ENCODE assay signal across 1 cellular context in the genomic region with DNA sequence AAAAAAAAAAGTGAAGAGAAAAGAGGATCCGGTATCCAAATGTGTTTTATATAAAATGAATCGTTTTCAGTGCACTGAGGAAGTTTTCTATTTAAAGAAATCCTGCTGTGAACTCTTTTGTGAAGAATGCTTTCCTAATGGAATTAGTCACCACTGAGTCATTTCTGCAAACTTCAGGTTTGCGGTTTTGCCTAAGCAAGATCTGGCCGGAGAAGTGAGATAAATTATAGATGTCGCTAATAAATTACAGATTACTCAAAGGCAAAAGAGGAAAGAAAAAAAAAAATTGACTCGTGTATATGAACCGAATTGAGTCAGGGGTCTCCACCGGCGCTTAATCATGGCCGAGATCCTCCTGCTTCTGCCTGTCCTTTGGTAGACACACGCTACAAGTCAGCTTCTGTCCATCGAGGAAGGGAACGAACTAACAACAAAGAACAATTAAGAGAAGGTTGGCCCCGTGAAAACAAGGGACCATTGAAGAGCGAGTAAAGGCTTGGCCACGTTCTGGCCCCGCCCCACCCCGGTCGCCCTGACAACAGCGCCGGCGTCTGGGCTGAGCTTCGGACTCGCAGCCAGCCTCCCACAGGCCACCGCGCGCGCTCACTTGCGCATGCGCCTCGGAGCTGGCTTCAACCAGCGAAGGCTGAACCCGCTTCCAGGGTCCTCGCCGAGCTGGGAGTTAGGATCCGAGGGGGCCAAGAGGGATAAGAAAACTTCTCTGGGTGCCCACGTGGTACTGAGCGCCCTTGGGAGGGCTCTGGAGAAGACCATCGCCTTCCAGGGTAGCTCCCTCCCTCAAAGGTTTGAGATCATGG.
TF ChIP-seq lines count a peak whose summit lies in the region.

No MANE protein-coding gene starts in this region.

TF ChIP-seq in K562, 482 proteins besides CTCF, POLR2A, EP300 and RAD21 (continued from another document and continues in another):
- TF ChIP-seq, protein P1, sequence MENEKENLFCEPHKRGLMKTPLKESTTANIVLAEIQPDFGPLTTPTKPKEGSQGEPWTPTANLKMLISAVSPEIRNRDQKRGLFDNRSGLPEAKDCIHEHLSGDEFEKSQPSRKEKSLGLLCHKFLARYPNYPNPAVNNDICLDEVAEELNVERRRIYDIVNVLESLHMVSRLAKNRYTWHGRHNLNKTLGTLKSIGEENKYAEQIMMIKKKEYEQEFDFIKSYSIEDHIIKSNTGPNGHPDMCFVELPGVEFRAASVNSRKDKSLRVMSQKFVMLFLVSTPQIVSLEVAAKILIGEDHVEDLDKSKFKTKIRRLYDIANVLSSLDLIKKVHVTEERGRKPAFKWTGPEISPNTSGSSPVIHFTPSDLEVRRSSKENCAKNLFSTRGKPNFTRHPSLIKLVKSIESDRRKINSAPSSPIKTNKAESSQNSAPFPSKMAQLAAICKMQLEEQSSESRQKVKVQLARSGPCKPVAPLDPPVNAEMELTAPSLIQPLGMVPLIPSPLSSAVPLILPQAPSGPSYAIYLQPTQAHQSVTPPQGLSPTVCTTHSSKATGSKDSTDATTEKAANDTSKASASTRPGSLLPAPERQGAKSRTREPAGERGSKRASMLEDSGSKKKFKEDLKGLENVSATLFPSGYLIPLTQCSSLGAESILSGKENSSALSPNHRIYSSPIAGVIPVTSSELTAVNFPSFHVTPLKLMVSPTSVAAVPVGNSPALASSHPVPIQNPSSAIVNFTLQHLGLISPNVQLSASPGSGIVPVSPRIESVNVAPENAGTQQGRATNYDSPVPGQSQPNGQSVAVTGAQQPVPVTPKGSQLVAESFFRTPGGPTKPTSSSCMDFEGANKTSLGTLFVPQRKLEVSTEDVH (IDR thresholded peaks at IDR 0.05; ENCODE audit: low read depth, partially characterized antibody), result no peak
- TF ChIP-seq ZBTB1 (CRISPR knock-in tag; IDR thresholded peaks at IDR 0.05; ENCODE audit: borderline replicate concordance, low read depth) (no peak), CCAR2 (IDR thresholded peaks at IDR 0.05; ENCODE audit: low read depth, low read length) (no peak), EZH2 (IDR thresholded peaks at IDR 0.05; ENCODE audit: borderline replicate concordance, low read depth, low read length) (no peak), TEAD2 (tag; IDR thresholded peaks at IDR 0.05) (no peak), DPF2 (IDR thresholded peaks at IDR 0.05) (peak; percentile 95), SRSF3 (IDR thresholded peaks at IDR 0.05; ENCODE audit: insufficient read depth, low read length) (no peak), MTF1 (CRISPR knock-in tag; IDR thresholded peaks at IDR 0.05; ENCODE audit: borderline replicate concordance) (no peak), SMAD1 (IDR thresholded peaks at IDR 0.05; ENCODE audit: low read depth, low read length, partially characterized antibody) (no peak), ZNF224 (CRISPR knock-in tag; IDR thresholded peaks at IDR 0.05) (no peak), NRF1 (conservative IDR thresholded peaks at IDR 0.05 in 1 of 2, IDR thresholded peaks at IDR 0.05 in 1 of 2) (peak; percentile 98 to 99), PHTF2 (CRISPR knock-in tag; IDR thresholded peaks at IDR 0.05) (no peak), KLF13 (tag; IDR thresholded peaks at IDR 0.05; ENCODE audit: borderline replicate concordance, low read depth) (no peak), FOXA3 (CRISPR knock-in tag; conservative IDR thresholded peaks at IDR 0.05 in 1 of 2, IDR thresholded peaks at IDR 0.05 in 1 of 2) (no peak), SMAD2 (IDR thresholded peaks at IDR 0.05; ENCODE audit: low read depth, low read length) (no peak), PPARD (CRISPR knock-in tag; IDR thresholded peaks at IDR 0.05) (no peak), EP400 (IDR thresholded peaks at IDR 0.05) (no peak), RFX1 (IDR thresholded peaks at IDR 0.05) (peak; percentile 98), NELFE (IDR thresholded peaks at IDR 0.05; ENCODE audit: insufficient read depth, insufficient read length) (no peak), EHMT2 (IDR thresholded peaks at IDR 0.05) (no peak), ETV5 (CRISPR knock-in tag; IDR thresholded peaks at IDR 0.05; ENCODE audit: low read depth) (no peak), RUNX1 (IDR thresholded peaks at IDR 0.05; ENCODE audit: low read depth) (no peak), RCOR1 (IDR thresholded peaks at IDR 0.05; ENCODE audit: borderline replicate concordance in 1 of 2, low read depth in 2 of 2, low read length in 2 of 2) (0 out of 4 replicates have a peak, but pooled peaks of 1 of the 2 experiments have one; percentile 9), PURB (CRISPR knock-in tag; IDR thresholded peaks at IDR 0.05; ENCODE audit: low read depth) (no peak), SOX6 (IDR thresholded peaks at IDR 0.05) (peak; percentile 93), TEAD1 (CRISPR knock-in tag; IDR thresholded peaks at IDR 0.05) (peak; percentile 38 to 42; a peak in 1 of 4 replicates), ZNF583 (CRISPR knock-in tag; IDR thresholded peaks at IDR 0.05) (no peak), ZNF780A (CRISPR knock-in tag; IDR thresholded peaks at IDR 0.05) (no peak), FUS (optimal IDR thresholded peaks at IDR 0.05; ENCODE audit: low read depth, low read length) (no peak), ZNF445 (CRISPR knock-in tag; IDR thresholded peaks at IDR 0.05; ENCODE audit: low read depth) (no peak), ZNF586 (CRISPR knock-in tag; conservative IDR thresholded peaks at IDR 0.05) (no peak)
- TF ChIP-seq, protein P2, sequence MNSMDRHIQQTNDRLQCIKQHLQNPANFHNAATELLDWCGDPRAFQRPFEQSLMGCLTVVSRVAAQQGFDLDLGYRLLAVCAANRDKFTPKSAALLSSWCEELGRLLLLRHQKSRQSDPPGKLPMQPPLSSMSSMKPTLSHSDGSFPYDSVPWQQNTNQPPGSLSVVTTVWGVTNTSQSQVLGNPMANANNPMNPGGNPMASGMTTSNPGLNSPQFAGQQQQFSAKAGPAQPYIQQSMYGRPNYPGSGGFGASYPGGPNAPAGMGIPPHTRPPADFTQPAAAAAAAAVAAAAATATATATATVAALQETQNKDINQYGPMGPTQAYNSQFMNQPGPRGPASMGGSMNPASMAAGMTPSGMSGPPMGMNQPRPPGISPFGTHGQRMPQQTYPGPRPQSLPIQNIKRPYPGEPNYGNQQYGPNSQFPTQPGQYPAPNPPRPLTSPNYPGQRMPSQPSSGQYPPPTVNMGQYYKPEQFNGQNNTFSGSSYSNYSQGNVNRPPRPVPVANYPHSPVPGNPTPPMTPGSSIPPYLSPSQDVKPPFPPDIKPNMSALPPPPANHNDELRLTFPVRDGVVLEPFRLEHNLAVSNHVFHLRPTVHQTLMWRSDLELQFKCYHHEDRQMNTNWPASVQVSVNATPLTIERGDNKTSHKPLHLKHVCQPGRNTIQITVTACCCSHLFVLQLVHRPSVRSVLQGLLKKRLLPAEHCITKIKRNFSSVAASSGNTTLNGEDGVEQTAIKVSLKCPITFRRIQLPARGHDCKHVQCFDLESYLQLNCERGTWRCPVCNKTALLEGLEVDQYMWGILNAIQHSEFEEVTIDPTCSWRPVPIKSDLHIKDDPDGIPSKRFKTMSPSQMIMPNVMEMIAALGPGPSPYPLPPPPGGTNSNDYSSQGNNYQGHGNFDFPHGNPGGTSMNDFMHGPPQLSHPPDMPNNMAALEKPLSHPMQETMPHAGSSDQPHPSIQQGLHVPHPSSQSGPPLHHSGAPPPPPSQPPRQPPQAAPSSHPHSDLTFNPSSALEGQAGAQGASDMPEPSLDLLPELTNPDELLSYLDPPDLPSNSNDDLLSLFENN (IDR thresholded peaks at IDR 0.05; ENCODE audit: low read depth in 2 of 2, low read length in 2 of 2), result no peak
- TF ChIP-seq, protein P3, sequence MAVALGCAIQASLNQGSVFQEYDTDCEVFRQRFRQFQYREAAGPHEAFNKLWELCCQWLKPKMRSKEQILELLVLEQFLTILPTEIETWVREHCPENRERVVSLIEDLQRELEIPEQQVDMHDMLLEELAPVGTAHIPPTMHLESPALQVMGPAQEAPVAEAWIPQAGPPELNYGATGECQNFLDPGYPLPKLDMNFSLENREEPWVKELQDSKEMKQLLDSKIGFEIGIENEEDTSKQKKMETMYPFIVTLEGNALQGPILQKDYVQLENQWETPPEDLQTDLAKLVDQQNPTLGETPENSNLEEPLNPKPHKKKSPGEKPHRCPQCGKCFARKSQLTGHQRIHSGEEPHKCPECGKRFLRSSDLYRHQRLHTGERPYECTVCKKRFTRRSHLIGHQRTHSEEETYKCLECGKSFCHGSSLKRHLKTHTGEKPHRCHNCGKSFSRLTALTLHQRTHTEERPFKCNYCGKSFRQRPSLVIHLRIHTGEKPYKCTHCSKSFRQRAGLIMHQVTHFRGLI (CRISPR knock-in tag; IDR thresholded peaks at IDR 0.05), result no peak
- TF ChIP-seq, protein P4, sequence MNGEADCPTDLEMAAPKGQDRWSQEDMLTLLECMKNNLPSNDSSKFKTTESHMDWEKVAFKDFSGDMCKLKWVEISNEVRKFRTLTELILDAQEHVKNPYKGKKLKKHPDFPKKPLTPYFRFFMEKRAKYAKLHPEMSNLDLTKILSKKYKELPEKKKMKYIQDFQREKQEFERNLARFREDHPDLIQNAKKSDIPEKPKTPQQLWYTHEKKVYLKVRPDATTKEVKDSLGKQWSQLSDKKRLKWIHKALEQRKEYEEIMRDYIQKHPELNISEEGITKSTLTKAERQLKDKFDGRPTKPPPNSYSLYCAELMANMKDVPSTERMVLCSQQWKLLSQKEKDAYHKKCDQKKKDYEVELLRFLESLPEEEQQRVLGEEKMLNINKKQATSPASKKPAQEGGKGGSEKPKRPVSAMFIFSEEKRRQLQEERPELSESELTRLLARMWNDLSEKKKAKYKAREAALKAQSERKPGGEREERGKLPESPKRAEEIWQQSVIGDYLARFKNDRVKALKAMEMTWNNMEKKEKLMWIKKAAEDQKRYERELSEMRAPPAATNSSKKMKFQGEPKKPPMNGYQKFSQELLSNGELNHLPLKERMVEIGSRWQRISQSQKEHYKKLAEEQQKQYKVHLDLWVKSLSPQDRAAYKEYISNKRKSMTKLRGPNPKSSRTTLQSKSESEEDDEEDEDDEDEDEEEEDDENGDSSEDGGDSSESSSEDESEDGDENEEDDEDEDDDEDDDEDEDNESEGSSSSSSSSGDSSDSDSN (IDR thresholded peaks at IDR 0.05; ENCODE audit: borderline replicate concordance in 1 of 2, low read depth in 2 of 2, low read length in 2 of 2), result no peak
- TF ChIP-seq, protein P5, sequence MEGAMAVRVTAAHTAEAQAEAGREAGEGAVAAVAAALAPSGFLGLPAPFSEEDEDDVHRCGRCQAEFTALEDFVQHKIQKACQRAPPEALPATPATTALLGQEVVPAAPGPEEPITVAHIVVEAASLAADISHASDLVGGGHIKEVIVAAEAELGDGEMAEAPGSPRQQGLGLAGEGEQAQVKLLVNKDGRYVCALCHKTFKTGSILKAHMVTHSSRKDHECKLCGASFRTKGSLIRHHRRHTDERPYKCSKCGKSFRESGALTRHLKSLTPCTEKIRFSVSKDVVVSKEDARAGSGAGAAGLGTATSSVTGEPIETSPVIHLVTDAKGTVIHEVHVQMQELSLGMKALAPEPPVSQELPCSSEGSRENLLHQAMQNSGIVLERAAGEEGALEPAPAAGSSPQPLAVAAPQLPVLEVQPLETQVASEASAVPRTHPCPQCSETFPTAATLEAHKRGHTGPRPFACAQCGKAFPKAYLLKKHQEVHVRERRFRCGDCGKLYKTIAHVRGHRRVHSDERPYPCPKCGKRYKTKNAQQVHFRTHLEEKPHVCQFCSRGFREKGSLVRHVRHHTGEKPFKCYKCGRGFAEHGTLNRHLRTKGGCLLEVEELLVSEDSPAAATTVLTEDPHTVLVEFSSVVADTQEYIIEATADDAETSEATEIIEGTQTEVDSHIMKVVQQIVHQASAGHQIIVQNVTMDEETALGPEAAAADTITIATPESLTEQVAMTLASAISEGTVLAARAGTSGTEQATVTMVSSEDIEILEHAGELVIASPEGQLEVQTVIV (CRISPR knock-in tag; IDR thresholded peaks at IDR 0.05; ENCODE audit: borderline replicate concordance), result no peak
- TF ChIP-seq, protein P6, sequence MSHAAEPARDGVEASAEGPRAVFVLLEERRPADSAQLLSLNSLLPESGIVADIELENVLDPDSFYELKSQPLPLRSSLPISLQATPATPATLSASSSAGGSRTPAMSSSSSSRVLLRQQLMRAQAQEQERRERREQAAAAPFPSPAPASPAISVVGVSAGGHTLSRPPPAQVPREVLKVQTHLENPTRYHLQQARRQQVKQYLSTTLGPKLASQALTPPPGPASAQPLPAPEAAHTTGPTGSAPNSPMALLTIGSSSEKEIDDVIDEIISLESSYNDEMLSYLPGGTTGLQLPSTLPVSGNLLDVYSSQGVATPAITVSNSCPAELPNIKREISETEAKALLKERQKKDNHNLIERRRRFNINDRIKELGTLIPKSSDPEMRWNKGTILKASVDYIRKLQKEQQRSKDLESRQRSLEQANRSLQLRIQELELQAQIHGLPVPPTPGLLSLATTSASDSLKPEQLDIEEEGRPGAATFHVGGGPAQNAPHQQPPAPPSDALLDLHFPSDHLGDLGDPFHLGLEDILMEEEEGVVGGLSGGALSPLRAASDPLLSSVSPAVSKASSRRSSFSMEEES (CRISPR knock-in tag; IDR thresholded peaks at IDR 0.05), result no peak
- TF ChIP-seq, protein P7, sequence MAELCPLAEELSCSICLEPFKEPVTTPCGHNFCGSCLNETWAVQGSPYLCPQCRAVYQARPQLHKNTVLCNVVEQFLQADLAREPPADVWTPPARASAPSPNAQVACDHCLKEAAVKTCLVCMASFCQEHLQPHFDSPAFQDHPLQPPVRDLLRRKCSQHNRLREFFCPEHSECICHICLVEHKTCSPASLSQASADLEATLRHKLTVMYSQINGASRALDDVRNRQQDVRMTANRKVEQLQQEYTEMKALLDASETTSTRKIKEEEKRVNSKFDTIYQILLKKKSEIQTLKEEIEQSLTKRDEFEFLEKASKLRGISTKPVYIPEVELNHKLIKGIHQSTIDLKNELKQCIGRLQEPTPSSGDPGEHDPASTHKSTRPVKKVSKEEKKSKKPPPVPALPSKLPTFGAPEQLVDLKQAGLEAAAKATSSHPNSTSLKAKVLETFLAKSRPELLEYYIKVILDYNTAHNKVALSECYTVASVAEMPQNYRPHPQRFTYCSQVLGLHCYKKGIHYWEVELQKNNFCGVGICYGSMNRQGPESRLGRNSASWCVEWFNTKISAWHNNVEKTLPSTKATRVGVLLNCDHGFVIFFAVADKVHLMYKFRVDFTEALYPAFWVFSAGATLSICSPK (IDR thresholded peaks at IDR 0.05; ENCODE audit: borderline replicate concordance), result no peak
- TF ChIP-seq, protein P8, sequence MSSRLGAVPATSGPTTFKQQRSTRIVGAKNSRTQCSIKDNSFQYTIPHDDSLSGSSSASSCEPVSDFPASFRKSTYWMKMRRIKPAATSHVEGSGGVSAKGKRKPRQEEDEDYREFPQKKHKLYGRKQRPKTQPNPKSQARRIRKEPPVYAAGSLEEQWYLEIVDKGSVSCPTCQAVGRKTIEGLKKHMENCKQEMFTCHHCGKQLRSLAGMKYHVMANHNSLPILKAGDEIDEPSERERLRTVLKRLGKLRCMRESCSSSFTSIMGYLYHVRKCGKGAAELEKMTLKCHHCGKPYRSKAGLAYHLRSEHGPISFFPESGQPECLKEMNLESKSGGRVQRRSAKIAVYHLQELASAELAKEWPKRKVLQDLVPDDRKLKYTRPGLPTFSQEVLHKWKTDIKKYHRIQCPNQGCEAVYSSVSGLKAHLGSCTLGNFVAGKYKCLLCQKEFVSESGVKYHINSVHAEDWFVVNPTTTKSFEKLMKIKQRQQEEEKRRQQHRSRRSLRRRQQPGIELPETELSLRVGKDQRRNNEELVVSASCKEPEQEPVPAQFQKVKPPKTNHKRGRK (tag; IDR thresholded peaks at IDR 0.05), result no peak
- TF ChIP-seq, protein P9, sequence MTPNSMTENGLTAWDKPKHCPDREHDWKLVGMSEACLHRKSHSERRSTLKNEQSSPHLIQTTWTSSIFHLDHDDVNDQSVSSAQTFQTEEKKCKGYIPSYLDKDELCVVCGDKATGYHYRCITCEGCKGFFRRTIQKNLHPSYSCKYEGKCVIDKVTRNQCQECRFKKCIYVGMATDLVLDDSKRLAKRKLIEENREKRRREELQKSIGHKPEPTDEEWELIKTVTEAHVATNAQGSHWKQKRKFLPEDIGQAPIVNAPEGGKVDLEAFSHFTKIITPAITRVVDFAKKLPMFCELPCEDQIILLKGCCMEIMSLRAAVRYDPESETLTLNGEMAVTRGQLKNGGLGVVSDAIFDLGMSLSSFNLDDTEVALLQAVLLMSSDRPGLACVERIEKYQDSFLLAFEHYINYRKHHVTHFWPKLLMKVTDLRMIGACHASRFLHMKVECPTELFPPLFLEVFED (CRISPR knock-in tag; conservative IDR thresholded peaks at IDR 0.05), result no peak
